In the genomic region with DNA sequence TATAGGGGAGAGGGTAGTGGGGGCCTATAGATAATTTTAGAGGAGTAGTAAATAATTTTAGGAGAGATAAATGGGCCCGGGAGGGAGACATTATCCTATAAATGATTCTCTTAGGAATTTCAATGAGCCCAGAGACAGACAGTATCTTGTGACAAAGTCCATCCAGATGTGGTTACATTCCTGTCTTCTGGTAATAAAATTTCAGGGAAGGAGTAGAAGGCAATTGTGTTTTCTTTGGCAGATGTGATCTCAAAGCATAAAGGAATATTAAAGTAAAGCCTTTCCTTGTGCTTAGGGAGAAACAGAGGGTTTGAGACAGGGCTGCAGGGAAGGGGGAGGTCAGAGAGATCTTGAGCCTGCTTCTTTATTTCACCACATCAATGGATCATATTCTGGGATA, we compare ENCODE assay signal across 1 cellular context.
TF ChIP-seq lines count a peak whose summit lies in the region.

No MANE protein-coding gene starts in this region.

TF ChIP-seq in SK-N-SH, 30 proteins besides CTCF, POLR2A, EP300 and RAD21 (continued from another document):
- no peak for TF ChIP-seq RXRA (IDR thresholded peaks at IDR 0.05; ENCODE audit: borderline replicate concordance, low read depth)
- TF ChIP-seq MXI1 (IDR thresholded peaks at IDR 0.05; ENCODE audit: low read depth, low read length), result no peak
- TF ChIP-seq, protein P1, sequence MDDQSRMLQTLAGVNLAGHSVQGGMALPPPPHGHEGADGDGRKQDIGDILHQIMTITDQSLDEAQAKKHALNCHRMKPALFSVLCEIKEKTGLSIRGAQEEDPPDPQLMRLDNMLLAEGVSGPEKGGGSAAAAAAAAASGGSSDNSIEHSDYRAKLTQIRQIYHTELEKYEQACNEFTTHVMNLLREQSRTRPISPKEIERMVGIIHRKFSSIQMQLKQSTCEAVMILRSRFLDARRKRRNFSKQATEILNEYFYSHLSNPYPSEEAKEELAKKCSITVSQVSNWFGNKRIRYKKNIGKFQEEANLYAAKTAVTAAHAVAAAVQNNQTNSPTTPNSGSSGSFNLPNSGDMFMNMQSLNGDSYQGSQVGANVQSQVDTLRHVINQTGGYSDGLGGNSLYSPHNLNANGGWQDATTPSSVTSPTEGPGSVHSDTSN (IDR thresholded peaks at IDR 0.05), result no peak
- no peak for TF ChIP-seq NFIC (IDR thresholded peaks at IDR 0.05; ENCODE audit: borderline replicate concordance)
- TF ChIP-seq YY1 (IDR thresholded peaks at IDR 0.05; ENCODE audit: low read depth), result no peak
- no peak for TF ChIP-seq POLR2AphosphoS5 (IDR thresholded peaks at IDR 0.05; ENCODE audit: low read depth, low read length)
- no peak for TF ChIP-seq FOXM1 (IDR thresholded peaks at IDR 0.05; ENCODE audit: low read depth)
- TF ChIP-seq SIN3A (IDR thresholded peaks at IDR 0.05; ENCODE audit: borderline replicate concordance, low read depth, low read length), result no peak
- TF ChIP-seq MEF2A (IDR thresholded peaks at IDR 0.05; ENCODE audit: borderline replicate concordance, low read depth), result no peak
- no peak for TF ChIP-seq USF2 (IDR thresholded peaks at IDR 0.05; ENCODE audit: borderline replicate concordance, low read depth, low read length)
- TF ChIP-seq EZH2phosphoT487 (IDR thresholded peaks at IDR 0.05; ENCODE audit: borderline replicate concordance, low read depth), result no peak
